In the genomic region with DNA sequence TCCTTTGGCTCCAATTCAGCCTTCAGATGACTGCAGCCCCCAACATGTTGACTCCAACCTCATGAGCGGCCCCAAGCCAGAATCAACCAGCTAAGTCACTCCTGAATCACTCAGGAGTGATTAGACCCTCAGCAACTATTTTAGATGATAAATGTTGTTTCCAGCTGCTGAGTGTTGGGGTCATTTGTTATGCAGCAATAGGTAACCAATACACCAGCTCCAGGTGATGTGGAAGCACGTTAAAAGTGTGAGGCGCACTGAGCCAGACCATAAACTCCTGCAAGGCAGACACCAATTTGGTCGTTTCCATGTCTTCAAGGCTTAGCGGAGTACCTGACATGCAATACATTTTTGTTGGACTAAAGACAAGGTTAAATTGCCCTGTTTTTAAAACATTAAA, we compare ENCODE assay signal across 1 cellular context.
A peak's percentile ranks its signal among the peaks of the same experiment; 100 is the strongest.
TF ChIP-seq lines count a peak whose summit lies in the region.

No MANE protein-coding gene starts in this region.

TF ChIP-seq in HepG2, 621 proteins besides CTCF, POLR2A, EP300 and RAD21:
- no peak for TF ChIP-seq NR2F2 (IDR thresholded peaks at IDR 0.05; ENCODE audit: borderline replicate concordance, low read depth)
- no peak for TF ChIP-seq REL (CRISPR knock-in tag; conservative IDR thresholded peaks at IDR 0.05)
- TF ChIP-seq POLR2G (IDR thresholded peaks at IDR 0.05; ENCODE audit: low read depth, low read length): 0 out of 2 replicates have a peak, but pooled peaks have one; percentile 34
- no peak for TF ChIP-seq FOXC1 (CRISPR knock-in tag; IDR thresholded peaks at IDR 0.05; ENCODE audit: borderline replicate concordance)
- TF ChIP-seq RBAK (CRISPR knock-in tag; IDR thresholded peaks at IDR 0.05): peak; percentile 92
- TF ChIP-seq ZNF24 (IDR thresholded peaks at IDR 0.05): no peak
- TF ChIP-seq, protein P1, sequence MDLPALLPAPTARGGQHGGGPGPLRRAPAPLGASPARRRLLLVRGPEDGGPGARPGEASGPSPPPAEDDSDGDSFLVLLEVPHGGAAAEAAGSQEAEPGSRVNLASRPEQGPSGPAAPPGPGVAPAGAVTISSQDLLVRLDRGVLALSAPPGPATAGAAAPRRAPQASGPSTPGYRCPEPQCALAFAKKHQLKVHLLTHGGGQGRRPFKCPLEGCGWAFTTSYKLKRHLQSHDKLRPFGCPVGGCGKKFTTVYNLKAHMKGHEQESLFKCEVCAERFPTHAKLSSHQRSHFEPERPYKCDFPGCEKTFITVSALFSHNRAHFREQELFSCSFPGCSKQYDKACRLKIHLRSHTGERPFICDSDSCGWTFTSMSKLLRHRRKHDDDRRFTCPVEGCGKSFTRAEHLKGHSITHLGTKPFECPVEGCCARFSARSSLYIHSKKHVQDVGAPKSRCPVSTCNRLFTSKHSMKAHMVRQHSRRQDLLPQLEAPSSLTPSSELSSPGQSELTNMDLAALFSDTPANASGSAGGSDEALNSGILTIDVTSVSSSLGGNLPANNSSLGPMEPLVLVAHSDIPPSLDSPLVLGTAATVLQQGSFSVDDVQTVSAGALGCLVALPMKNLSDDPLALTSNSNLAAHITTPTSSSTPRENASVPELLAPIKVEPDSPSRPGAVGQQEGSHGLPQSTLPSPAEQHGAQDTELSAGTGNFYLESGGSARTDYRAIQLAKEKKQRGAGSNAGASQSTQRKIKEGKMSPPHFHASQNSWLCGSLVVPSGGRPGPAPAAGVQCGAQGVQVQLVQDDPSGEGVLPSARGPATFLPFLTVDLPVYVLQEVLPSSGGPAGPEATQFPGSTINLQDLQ (CRISPR knock-in tag; IDR thresholded peaks at IDR 0.05): no peak
- TF ChIP-seq, protein P2, sequence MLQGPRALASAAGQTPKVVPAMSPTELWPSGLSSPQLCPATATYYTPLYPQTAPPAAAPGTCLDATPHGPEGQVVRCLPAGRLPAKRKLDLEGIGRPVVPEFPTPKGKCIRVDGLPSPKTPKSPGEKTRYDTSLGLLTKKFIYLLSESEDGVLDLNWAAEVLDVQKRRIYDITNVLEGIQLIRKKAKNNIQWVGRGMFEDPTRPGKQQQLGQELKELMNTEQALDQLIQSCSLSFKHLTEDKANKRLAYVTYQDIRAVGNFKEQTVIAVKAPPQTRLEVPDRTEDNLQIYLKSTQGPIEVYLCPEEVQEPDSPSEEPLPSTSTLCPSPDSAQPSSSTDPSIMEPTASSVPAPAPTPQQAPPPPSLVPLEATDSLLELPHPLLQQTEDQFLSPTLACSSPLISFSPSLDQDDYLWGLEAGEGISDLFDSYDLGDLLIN (CRISPR knock-in tag; IDR thresholded peaks at IDR 0.05; ENCODE audit: borderline replicate concordance): no peak
- TF ChIP-seq, protein P3, sequence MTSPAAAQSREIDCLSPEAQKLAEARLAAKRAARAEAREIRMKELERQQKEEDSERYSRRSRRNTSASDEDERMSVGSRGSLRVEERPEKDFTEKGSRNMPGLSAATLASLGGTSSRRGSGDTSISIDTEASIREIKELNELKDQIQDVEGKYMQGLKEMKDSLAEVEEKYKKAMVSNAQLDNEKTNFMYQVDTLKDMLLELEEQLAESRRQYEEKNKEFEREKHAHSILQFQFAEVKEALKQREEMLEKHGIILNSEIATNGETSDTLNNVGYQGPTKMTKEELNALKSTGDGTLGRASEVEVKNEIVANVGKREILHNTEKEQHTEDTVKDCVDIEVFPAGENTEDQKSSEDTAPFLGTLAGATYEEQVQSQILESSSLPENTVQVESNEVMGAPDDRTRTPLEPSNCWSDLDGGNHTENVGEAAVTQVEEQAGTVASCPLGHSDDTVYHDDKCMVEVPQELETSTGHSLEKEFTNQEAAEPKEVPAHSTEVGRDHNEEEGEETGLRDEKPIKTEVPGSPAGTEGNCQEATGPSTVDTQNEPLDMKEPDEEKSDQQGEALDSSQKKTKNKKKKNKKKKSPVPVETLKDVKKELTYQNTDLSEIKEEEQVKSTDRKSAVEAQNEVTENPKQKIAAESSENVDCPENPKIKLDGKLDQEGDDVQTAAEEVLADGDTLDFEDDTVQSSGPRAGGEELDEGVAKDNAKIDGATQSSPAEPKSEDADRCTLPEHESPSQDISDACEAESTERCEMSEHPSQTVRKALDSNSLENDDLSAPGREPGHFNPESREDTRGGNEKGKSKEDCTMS (CRISPR knock-in tag; conservative IDR thresholded peaks at IDR 0.05): no peak
- TF ChIP-seq ZNF563 (CRISPR knock-in tag; IDR thresholded peaks at IDR 0.05): no peak
- TF ChIP-seq, protein P4, sequence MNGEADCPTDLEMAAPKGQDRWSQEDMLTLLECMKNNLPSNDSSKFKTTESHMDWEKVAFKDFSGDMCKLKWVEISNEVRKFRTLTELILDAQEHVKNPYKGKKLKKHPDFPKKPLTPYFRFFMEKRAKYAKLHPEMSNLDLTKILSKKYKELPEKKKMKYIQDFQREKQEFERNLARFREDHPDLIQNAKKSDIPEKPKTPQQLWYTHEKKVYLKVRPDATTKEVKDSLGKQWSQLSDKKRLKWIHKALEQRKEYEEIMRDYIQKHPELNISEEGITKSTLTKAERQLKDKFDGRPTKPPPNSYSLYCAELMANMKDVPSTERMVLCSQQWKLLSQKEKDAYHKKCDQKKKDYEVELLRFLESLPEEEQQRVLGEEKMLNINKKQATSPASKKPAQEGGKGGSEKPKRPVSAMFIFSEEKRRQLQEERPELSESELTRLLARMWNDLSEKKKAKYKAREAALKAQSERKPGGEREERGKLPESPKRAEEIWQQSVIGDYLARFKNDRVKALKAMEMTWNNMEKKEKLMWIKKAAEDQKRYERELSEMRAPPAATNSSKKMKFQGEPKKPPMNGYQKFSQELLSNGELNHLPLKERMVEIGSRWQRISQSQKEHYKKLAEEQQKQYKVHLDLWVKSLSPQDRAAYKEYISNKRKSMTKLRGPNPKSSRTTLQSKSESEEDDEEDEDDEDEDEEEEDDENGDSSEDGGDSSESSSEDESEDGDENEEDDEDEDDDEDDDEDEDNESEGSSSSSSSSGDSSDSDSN (CRISPR knock-in tag; IDR thresholded peaks at IDR 0.05): no peak
- no peak for TF ChIP-seq ZC3H4 (CRISPR knock-in tag; IDR thresholded peaks at IDR 0.05; ENCODE audit: borderline replicate concordance)
- TF ChIP-seq ZNF790 (CRISPR knock-in tag; IDR thresholded peaks at IDR 0.05; ENCODE audit: borderline replicate concordance): 0 out of 2 replicates have a peak, but pooled peaks have one; percentile 29
